ENCODE assay signal across 15 cellular contexts in the genomic region with DNA sequence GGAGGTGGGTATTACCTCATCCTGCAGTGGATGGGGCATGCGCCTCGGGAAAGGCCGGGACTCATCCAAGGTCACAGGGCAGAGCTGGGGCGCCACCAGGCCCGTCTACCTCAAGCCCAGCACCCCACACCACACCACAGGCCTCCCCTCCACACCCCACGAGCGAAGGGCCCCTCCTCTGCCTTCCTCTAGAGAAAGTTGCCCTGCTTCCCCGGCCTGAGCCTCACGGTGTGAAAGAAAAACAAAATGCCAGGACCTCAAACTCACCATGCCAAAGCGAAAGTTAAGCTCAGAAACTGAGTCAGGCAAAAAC.
A peak's percentile ranks its signal among the peaks of the same experiment; 100 is the strongest.
DNase-seq lines count a peak whose midpoint lies in the region; ATAC-seq and TF ChIP-seq lines count a peak whose summit lies in the region.
"Had no signal": no experiment of that assay in that cellular context is flagged by ENCODE, and none has a peak within 500 bp of the region (broad histone marks: within the 10 kb centered on the region; RNA-seq: fewer than 3 reads in every experiment).

No MANE protein-coding gene starts in this region.

- H3K9me3 Mint-ChIP-seq in nephron progenitor cell (peaks cover 7% of the 10 kb centered on the region), progenitor cell of endocrine pancreas (ENCODE audit: low read depth) (peaks cover 5% of the 10 kb centered on the region)
- H3K9me3 Mint-ChIP-seq: activated CD4-positive, alpha-beta T cell treated with anti-CD3 and anti-CD28 coated beads, Interleukin-2, amount 10 ng/mL, durations not matched to agents 7 days and 5 days had no signal

- no peak overlapping the region for H3K4me3 Mint-ChIP-seq in nephron progenitor cell
- H3K4me3 Mint-ChIP-seq in progenitor cell of endocrine pancreas (ENCODE audit: low read depth) = no peak overlapping the region
- H3K4me3 Mint-ChIP-seq: activated CD4-positive, alpha-beta T cell treated with anti-CD3 and anti-CD28 coated beads, Interleukin-2, amount 10 ng/mL, durations not matched to agents 7 days and 5 days; stimulated activated naive B cell treated with anti-CD40 and anti-IgM and Interleukin-4, amounts not matched to agents 10 μg/mL and 1 μg/mL and 100 μg/mL, for 72 hours; T-helper 17 cell had no signal

- TF ChIP-seq POLR2A in esophagus squamous epithelium (IDR thresholded peaks at IDR 0.05) = no peak

- WGBS in esophagus squamous epithelium, 2 donors = 51 to 88% methylated on average over 5 to 6 of the region's 10 CpGs

- H3K27me3 Mint-ChIP-seq in nephron progenitor cell (ENCODE audit: low read depth, poor library complexity) = peaks cover 16% of the 10 kb centered on the region
- peaks cover 39% of the 10 kb centered on the region for H3K27me3 Mint-ChIP-seq in progenitor cell of endocrine pancreas
- H3K27me3 Mint-ChIP-seq: activated CD4-positive, alpha-beta T cell treated with anti-CD3 and anti-CD28 coated beads, Interleukin-2, amount 10 ng/mL, durations not matched to agents 7 days and 5 days had no signal

- intact Hi-C loops in Right ventricle myocardium inferior (cut with DNase I) = loop anchor here (2.0 kb wide), 2 partner anchors 98 to 114 kb away; no protein-coding TSS in a partner anchor
- intact Hi-C loops in Right ventricle myocardium superior (cut with DNase I) = no loop called here
- intact Hi-C loops in esophagus squamous epithelium (cut with DNase I) = no loop called here
- intact Hi-C loops in upper lobe of right lung (cut with DNase I) = no loop called here

- H3K27ac ChIP-seq in esophagus squamous epithelium (peak overlapping the region in 3 of 4 donors; percentile 50 to 70 (median 53)), upper lobe of right lung (peak overlapping the region; percentile 42)

- no peaks in the 10 kb centered on the region for H3K36me3 ChIP-seq in esophagus squamous epithelium
- H3K36me3 ChIP-seq in upper lobe of right lung = no peaks in the 10 kb centered on the region

- H3K27ac Mint-ChIP-seq in nephron progenitor cell (peak overlapping the region; percentile 82), progenitor cell of endocrine pancreas (no peak overlapping the region)
- H3K27ac Mint-ChIP-seq: activated CD4-positive, alpha-beta T cell treated with anti-CD3 and anti-CD28 coated beads, Interleukin-2, amount 10 ng/mL, durations not matched to agents 7 days and 5 days; stimulated activated naive B cell treated with anti-CD40 and anti-IgM and Interleukin-4, amounts not matched to agents 10 μg/mL and 1 μg/mL and 100 μg/mL, for 72 hours; T-helper 17 cell had no signal

- TF ChIP-seq CTCF in esophagus squamous epithelium (IDR thresholded peaks at IDR 0.05) (no peak), nephron progenitor cell (IDR thresholded peaks at IDR 0.05) (no peak), upper lobe of right lung (IDR thresholded peaks at IDR 0.05) (no peak), progenitor cell of endocrine pancreas (IDR thresholded peaks at IDR 0.05; ENCODE audit: unreplicated experiment) (no peak)

- H3K36me3 Mint-ChIP-seq in nephron progenitor cell (ENCODE audit: low read depth) (no peaks in the 10 kb centered on the region), progenitor cell of endocrine pancreas (ENCODE audit: insufficient read depth) (no peaks in the 10 kb centered on the region)
- H3K36me3 Mint-ChIP-seq: stimulated activated naive B cell treated with anti-CD40 and anti-IgM and Interleukin-4, amounts not matched to agents 10 μg/mL and 1 μg/mL and 100 μg/mL, for 72 hours had no signal

- H3K9me3 ChIP-seq in esophagus squamous epithelium (no peaks in the 10 kb centered on the region), upper lobe of right lung (no peaks in the 10 kb centered on the region)

- H3K4me1 ChIP-seq in esophagus squamous epithelium (peaks cover 9 to 34% (median 13%) of the 10 kb centered on the region in 3 donors), upper lobe of right lung (peaks cover 6% of the 10 kb centered on the region)

- no peak overlapping the region for H3K4me3 ChIP-seq in esophagus squamous epithelium
- no peak overlapping the region for H3K4me3 ChIP-seq in upper lobe of right lung
- H3K4me3 ChIP-seq: smooth muscle cell had no signal

- peak; percentile 50 for ATAC-seq in Right ventricle myocardium inferior
- ATAC-seq in Right ventricle myocardium superior (ENCODE audit: poor library complexity) = no peak
- ATAC-seq in upper lobe of right lung = no peak
- ATAC-seq: stimulated activated naive B cell treated with anti-CD40 and anti-IgM and Interleukin-4, amounts not matched to agents 10 μg/mL and 1 μg/mL and 100 μg/mL, for 72 hours; T-helper 17 cell had no signal

- DNase-seq in Right ventricle myocardium inferior (ENCODE audit: missing footprints) = peak; percentile 74
- no peak for DNase-seq in Right ventricle myocardium superior
- DNase-seq in esophagus squamous epithelium (lab: John Stamatoyannopoulos, UW) = no peak
- DNase-seq in nephron progenitor cell = no peak
- no peak for DNase-seq in upper lobe of right lung
- DNase-seq in progenitor cell of endocrine pancreas (ENCODE audit: low spot score, unreplicated experiment) = no peak
- no peak for DNase-seq in NCI-H446 (lab: John Stamatoyannopoulos, UW)
- no peak for DNase-seq in D341Med (ENCODE audit: low spot score)
- DNase-seq: activated CD4-positive, alpha-beta T cell treated with anti-CD3 and anti-CD28 coated beads, Interleukin-2, amount 10 ng/mL, durations not matched to agents 7 days and 5 days; activated effector memory CD4-positive, alpha-beta T cell treated with anti-CD3 and anti-CD28 coated beads, Interleukin-2, amount 50 U/mL, for 16 hours; NCI-H1417; NCI-H524 treated with DMSO at 0.1 percent for 48 hours; stimulated activated naive B cell treated with anti-CD40 and anti-IgM and Interleukin-4, amounts not matched to agents 10 μg/mL and 1 μg/mL and 100 μg/mL, for 72 hours; T-helper 17 cell had no signal

- peaks cover 80% of the 10 kb centered on the region for H3K4me1 Mint-ChIP-seq in nephron progenitor cell
- H3K4me1 Mint-ChIP-seq in progenitor cell of endocrine pancreas (ENCODE audit: low read depth) = peaks cover 4% of the 10 kb centered on the region
- H3K4me1 Mint-ChIP-seq: activated CD4-positive, alpha-beta T cell treated with anti-CD3 and anti-CD28 coated beads, Interleukin-2, amount 10 ng/mL, durations not matched to agents 7 days and 5 days; stimulated activated naive B cell treated with anti-CD40 and anti-IgM and Interleukin-4, amounts not matched to agents 10 μg/mL and 1 μg/mL and 100 μg/mL, for 72 hours; T-helper 17 cell had no signal

- no peaks in the 10 kb centered on the region for H3K27me3 ChIP-seq in esophagus squamous epithelium
- H3K27me3 ChIP-seq in upper lobe of right lung = no peaks in the 10 kb centered on the region
